25 cellular contexts compared by ENCODE assay signal in the genomic region with DNA sequence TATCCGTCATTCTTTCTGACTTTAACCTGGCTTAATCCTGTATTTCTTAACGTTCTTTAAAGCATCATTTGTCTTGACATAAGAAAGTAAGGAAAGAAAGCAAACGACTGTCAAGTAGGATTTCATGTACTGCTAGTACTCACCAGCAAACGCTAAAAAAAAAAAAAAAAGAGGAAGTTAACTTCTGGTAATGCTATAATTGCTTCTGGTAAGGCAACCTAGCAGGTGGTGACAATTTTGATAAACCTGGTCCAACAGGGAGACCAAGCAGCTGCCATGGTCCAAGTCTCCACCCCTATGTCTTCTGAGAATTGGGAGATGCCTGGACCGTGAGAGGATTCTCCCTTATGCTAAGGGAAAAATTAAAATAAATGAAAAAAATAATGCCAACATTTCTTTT.
A peak's percentile ranks its signal among the peaks of the same experiment; 100 is the strongest.
DNase-seq lines count a peak whose midpoint lies in the region; ATAC-seq and TF ChIP-seq lines count a peak whose summit lies in the region.
"Had no signal": no experiment of that assay in that cellular context is flagged by ENCODE, and none has a peak within 500 bp of the region (broad histone marks: within the 10 kb centered on the region; RNA-seq: fewer than 3 reads in every experiment).

No MANE protein-coding gene starts in this region.

- H3K27ac Mint-ChIP-seq in memory B cell (no peak overlapping the region), glutamatergic neuron (ENCODE audit: unreplicated experiment) (no peak overlapping the region)
- H3K27ac Mint-ChIP-seq: activated T-helper 2 cell treated with anti-CD3 and anti-CD28 coated beads, Interferon-gamma antibody, Interleukin-2, Interleukin-4, amounts not matched to agents 10 μg/mL and 5 μg/mL and 100 μg/mL, durations not matched to agents 14 hours and 24 hours and 36 hours; natural killer cell had no signal

- no peak for TF ChIP-seq CTCF in glutamatergic neuron (IDR thresholded peaks at IDR 0.05; ENCODE audit: partially characterized antibody, unreplicated experiment)

- no peak overlapping the region for H3K4me3 ChIP-seq in effector memory CD4-positive, alpha-beta T cell (ENCODE audit: insufficient read depth, low read depth, low read length, poor library complexity, severe bottlenecking)
- H3K4me3 ChIP-seq: HAP-1, heart right ventricle, skin epidermis had no signal

- no peak overlapping the region for H3K4me3 Mint-ChIP-seq in memory B cell
- no peak overlapping the region for H3K4me3 Mint-ChIP-seq in glutamatergic neuron (ENCODE audit: unreplicated experiment)
- H3K4me3 Mint-ChIP-seq: natural killer cell had no signal

- H3K27me3 Mint-ChIP-seq in memory B cell (peaks cover 3% of the 10 kb centered on the region), glutamatergic neuron (ENCODE audit: unreplicated experiment) (no peaks in the 10 kb centered on the region)

- no peaks in the 10 kb centered on the region for H3K9me3 ChIP-seq in effector memory CD4-positive, alpha-beta T cell (ENCODE audit: control insufficient read depth, low read length)
- H3K9me3 ChIP-seq: HAP-1, heart right ventricle had no signal

- in situ Hi-C loops in KBM-7 (cut with MboI; ENCODE audit: low pct_unique_long_range_greater_than_20kb, low sequenced_read_pairs), result no loop called here

- H3K27ac ChIP-seq in effector memory CD4-positive, alpha-beta T cell (ENCODE audit: insufficient read depth, low read length, poor library complexity, severe bottlenecking), result no peak overlapping the region
- H3K27ac ChIP-seq: heart right ventricle, skin epidermis had no signal

- no peaks in the 10 kb centered on the region for H3K4me1 ChIP-seq in effector memory CD4-positive, alpha-beta T cell (ENCODE audit: control insufficient read depth, insufficient read depth, low read length, poor library complexity, severe bottlenecking)
- H3K4me1 ChIP-seq: HAP-1 had no signal

- H3K9me3 Mint-ChIP-seq in memory B cell, result no peaks in the 10 kb centered on the region
- peaks cover 2% of the 10 kb centered on the region for H3K9me3 Mint-ChIP-seq in glutamatergic neuron (ENCODE audit: unreplicated experiment)
- H3K9me3 Mint-ChIP-seq: activated T-helper 2 cell treated with anti-CD3 and anti-CD28 coated beads, Interferon-gamma antibody, Interleukin-2, Interleukin-4, amounts not matched to agents 10 μg/mL and 5 μg/mL and 100 μg/mL, durations not matched to agents 14 hours and 24 hours and 36 hours; natural killer cell had no signal

- H3K4me1 Mint-ChIP-seq in memory B cell (peaks cover 12% of the 10 kb centered on the region), glutamatergic neuron (ENCODE audit: low read depth, unreplicated experiment) (peaks cover 5% of the 10 kb centered on the region)
- H3K4me1 Mint-ChIP-seq: natural killer cell had no signal

- no peaks in the 10 kb centered on the region for H3K27me3 ChIP-seq in effector memory CD4-positive, alpha-beta T cell (replicated peaks; ENCODE audit: control insufficient read depth, insufficient read depth, low read length, poor library complexity, severe bottlenecking)

- ATAC-seq in GM18511 (IDR thresholded peaks at IDR 0.05; ENCODE audit: unreplicated experiment), result peak; percentile 68
- ATAC-seq in memory B cell (ENCODE audit: low read depth), result peak; percentile 95
- ATAC-seq: heart right ventricle, natural killer cell had no signal

- H3K36me3 Mint-ChIP-seq in memory B cell, result no peaks in the 10 kb centered on the region
- H3K36me3 Mint-ChIP-seq in glutamatergic neuron (ENCODE audit: unreplicated experiment), result no peaks in the 10 kb centered on the region
- H3K36me3 Mint-ChIP-seq: natural killer cell had no signal

- no peaks in the 10 kb centered on the region for H3K36me3 ChIP-seq in effector memory CD4-positive, alpha-beta T cell (ENCODE audit: control insufficient read depth, insufficient read depth, low read length)
- H3K36me3 ChIP-seq: HAP-1, heart right ventricle had no signal

- peak; percentile 60 for DNase-seq in KBM-7
- peak; percentile 80 for DNase-seq in OCI-M1 (lab: John Stamatoyannopoulos, UW)
- DNase-seq in memory B cell (ENCODE audit: low spot score in 2 of 2), result peak in 1 of 2 donors; percentile 16
- no peak for DNase-seq in NCI-H2029 treated with DMSO at 0.1 percent for 48 hours (lab: John Stamatoyannopoulos, UW)
- no peak for DNase-seq in glutamatergic neuron
- DNase-seq in activated effector memory CD4-positive, alpha-beta T cell treated with anti-CD3 and anti-CD28 coated beads, Interleukin-2, amount 50 U/mL, for 16 hours, result no peak
- no peak for DNase-seq in effector memory CD4-positive, alpha-beta T cell
- DNase-seq: activated CD4-positive, alpha-beta T cell treated with anti-CD3 and anti-CD28 coated beads for 1 hour; amniotic stem cell; central memory CD4-positive, alpha-beta T cell; COR-L47; effector CD4-positive, alpha-beta T cell; EL; heart right ventricle; islet precursor cell; MM.1S; natural killer cell; NCI-H526 treated with DMSO at 0.1 percent for 48 hours; posterior cingulate gyrus; stimulated activated CD4-positive, alpha-beta T cell treated with anti-CD3 and anti-CD28 coated beads, Interleukin-4, amount 100 ng/mL, for 1 hour; substantia nigra had no signal

Comparison
In these comparisons a context has a peak if more than half of its experiments do, and no peak if none do; other contexts are left out.
1. DNase-seq: peak in KBM-7 (single experiment) and OCI-M1 (single experiment); none in NCI-H2029 treated with DMSO at 0.1 percent for 48 hours (single experiment), glutamatergic neuron (single experiment), activated effector memory CD4-positive, alpha-beta T cell treated with anti-CD3 and anti-CD28 coated beads, Interleukin-2, amount 50 U/mL, for 16 hours (single experiment) and effector memory CD4-positive, alpha-beta T cell (0 of 3).